Comparison of ENCODE assay signal across 1 cellular context in genomic region chr19:57389194-57389729, GRCh38.
A peak's percentile ranks its signal among the peaks of the same experiment; 100 is the strongest.
TF ChIP-seq lines count a peak whose summit lies in the region.

No MANE protein-coding gene starts in this region.

TF ChIP-seq in IMR-90, 13 proteins besides CTCF, POLR2A, EP300 and RAD21:
- TF ChIP-seq MAFK (IDR thresholded peaks at IDR 0.05; ENCODE audit: low read depth, low read length) (no peak), ELK1 (IDR thresholded peaks at IDR 0.05; ENCODE audit: borderline replicate concordance, low read depth, low read length) (peak; percentile 94; the same call in 1 of the 2 replicates), MAZ (IDR thresholded peaks at IDR 0.05; ENCODE audit: borderline replicate concordance, low read depth, low read length) (peak; percentile 92)
TF ChIP-seq in IMR-90: peak in this region for 2.
